9 cellular contexts compared by ENCODE assay signal in the genomic region with DNA sequence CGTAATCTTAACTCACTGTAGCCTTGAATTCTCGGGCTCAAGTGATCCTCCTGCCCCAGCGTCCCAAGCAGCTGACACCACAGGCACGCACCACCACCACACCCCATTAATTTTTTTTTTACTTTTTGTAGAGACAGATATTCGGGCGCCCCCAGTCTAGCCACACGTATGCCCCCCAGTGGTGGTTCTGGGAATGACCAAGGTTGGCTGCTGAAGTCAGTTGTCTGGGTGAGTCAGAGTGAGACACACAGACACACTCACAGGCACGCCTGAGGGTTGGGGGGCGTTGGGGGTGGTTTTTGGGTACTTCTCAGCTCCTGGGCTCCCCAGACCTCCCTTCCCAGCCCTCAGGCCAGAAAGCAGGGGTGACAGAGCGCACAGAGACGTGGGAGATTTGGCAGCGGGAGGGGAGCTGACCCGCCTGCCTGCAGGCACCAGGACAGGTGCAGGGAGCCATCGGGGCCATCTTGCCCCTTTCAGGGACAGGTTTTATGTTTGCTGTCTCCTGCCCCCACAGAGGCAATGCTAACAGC. TPM values are rescaled to one million over a fixed set of nuclear protein-coding genes. Genes with fewer than 3 reads are reported as not detected.
DNase-seq lines count a peak whose midpoint lies in the region; ATAC-seq, FAIRE-seq and TF ChIP-seq lines count a peak whose summit lies in the region.
"Had no signal": no experiment of that assay in that cellular context is flagged by ENCODE, and none has a peak within 500 bp of the region (broad histone marks: within the 10 kb centered on the region; RNA-seq: fewer than 3 reads in every experiment).

No MANE protein-coding gene starts in this region.

- H2BK5ac ChIP-seq in IMR-90 (ENCODE audit: low read depth, low read length, poor library complexity, severe bottlenecking) = no peak overlapping the region

- no peak overlapping the region for H3K23ac ChIP-seq in IMR-90 (ENCODE audit: low read depth, low read length)

- no peak overlapping the region for H3K4ac ChIP-seq in IMR-90 (ENCODE audit: low read depth, low read length)

- H3K27ac ChIP-seq in IMR-90 (ENCODE audit: insufficient read depth, low read length) = no peak overlapping the region
- peak overlapping the region; percentile 40 for H3K27ac ChIP-seq in RWPE1
- H3K27ac ChIP-seq in pancreas = no peak overlapping the region
- no peak overlapping the region for H3K27ac ChIP-seq in tibial nerve
- H3K27ac ChIP-seq: skin epidermis had no signal

- FAIRE-seq in pancreas (lab: Jason Lieb, UNC) = no peak

- no peak overlapping the region for H4K8ac ChIP-seq in IMR-90 (ENCODE audit: low read depth in 2 of 2, low read length in 2 of 2)

- H3K14ac ChIP-seq in IMR-90 (replicated peaks; ENCODE audit: low read depth, low read length) = no peak overlapping the region

- peak; percentile 71 for TF ChIP-seq RAD21 in IMR-90 (IDR thresholded peaks at IDR 0.05; ENCODE audit: low read length)

- intact Hi-C loops in IMR-90 (cut with micrococcal nuclease) (loop anchor here (2.0 kb wide), 2 partner anchors 151 to 159 kb away; no protein-coding TSS in a partner anchor), pancreas (cut with DNase I) (no loop called here)

- TF ChIP-seq EP300 in tibial nerve (IDR thresholded peaks at IDR 0.05) = no peak

- peak overlapping the region; percentile 17 for H3K27ac Mint-ChIP-seq in activated T-helper 17 cell treated with anti-CD3 and anti-CD28 coated beads, Interleukin-2, amount 50 U/mL, for 72 hours

- no peaks in the 10 kb centered on the region for H3K9me1 ChIP-seq in IMR-90 (ENCODE audit: insufficient read depth, low read length)

- no peak overlapping the region for H2BK20ac ChIP-seq in IMR-90 (ENCODE audit: low read depth, low read length)

- no peak overlapping the region for H3K4me2 ChIP-seq in IMR-90 (ENCODE audit: low read depth, low read length)

- dilution Hi-C loops in IMR-90 (cut with HindIII; ENCODE audit: low sequenced_read_pairs, unreplicated experiment) = no loop called here

- H3K9me3 ChIP-seq in IMR-90 (ENCODE audit: control insufficient read depth, insufficient read depth, low read length) = no peaks in the 10 kb centered on the region
- H3K9me3 ChIP-seq in pancreas = no peaks in the 10 kb centered on the region
- H3K9me3 ChIP-seq in tibial nerve = peaks cover 0 to 4% (median 0%) of the 10 kb centered on the region in 4 donors

- peaks cover 18% of the 10 kb centered on the region for H3K36me3 ChIP-seq in IMR-90 (ENCODE audit: control insufficient read depth, insufficient read depth, low read length)
- peaks cover 0 to 5% (median 0%) of the 10 kb centered on the region in 3 donors for H3K36me3 ChIP-seq in pancreas
- H3K36me3 ChIP-seq in tibial nerve = peaks cover 0 to 27% (median 2%) of the 10 kb centered on the region in 3 donors

- H3K4me1 ChIP-seq in IMR-90 (ENCODE audit: control insufficient read depth, insufficient read depth, low read length) (peaks cover 2% of the 10 kb centered on the region; the same call in 1 of the 2 replicates), pancreas (peaks cover 0 to 6% (median 4%) of the 10 kb centered on the region in 3 donors), tibial nerve (peaks cover 0 to 34% (median 10%) of the 10 kb centered on the region in 4 donors)

- in situ Hi-C loops in IMR-90 (cut with MboI; ENCODE audit: low sequenced_read_pairs) = no loop called here

- BruUV-seq in IMR-90 (replicated peaks; lab: Mats Ljungman, UMichigan) = no TSS peak

- H4K5ac ChIP-seq in IMR-90 (ENCODE audit: low read depth, low read length) = no peak overlapping the region

- no peak overlapping the region for H3K4me3 ChIP-seq in IMR-90 (ENCODE audit: insufficient read depth, low read depth, low read length)
- H3K4me3 ChIP-seq in foreskin fibroblast (ENCODE audit: low read depth in 1 of 2, low read length in 2 of 2) = no peak overlapping the region
- no peak overlapping the region for H3K4me3 ChIP-seq in pancreas
- no peak overlapping the region for H3K4me3 ChIP-seq in tibial nerve
- H3K4me3 ChIP-seq: skin epidermis had no signal

- 25% methylated on average over 5 of the region's 14 CpGs; no CpG with 5 or more reads in 1 of the 2 experiments for WGBS in IMR-90 (ENCODE audit: extremely low coverage in 2 of 2, insufficient read length in 1 of 2), 2 experiments
- WGBS in pancreas, 2 donors = 6% methylated on average over 14 of the region's 14 CpGs
- WGBS in tibial nerve, 2 donors = 27 to 29% methylated on average over 13 to 14 of the region's 14 CpGs

- H2AFZ ChIP-seq in IMR-90 (replicated peaks; ENCODE audit: low read length, poor library complexity) = peak overlapping the region; percentile 48

- no peak overlapping the region for H2BK15ac ChIP-seq in IMR-90 (ENCODE audit: low read depth, low read length)

- no peak overlapping the region for H3K18ac ChIP-seq in IMR-90 (ENCODE audit: low read depth, low read length)

- no peaks in the 10 kb centered on the region for H3K36me3 Mint-ChIP-seq in activated T-helper 17 cell treated with anti-CD3 and anti-CD28 coated beads, Interleukin-2, amount 50 U/mL, for 72 hours (ENCODE audit: low read depth)

- peak; percentile 69 for DNase-seq in NCI-H2196 (lab: John Stamatoyannopoulos, UW; ENCODE audit: unreplicated experiment)
- no peak for DNase-seq in NCI-H2196 treated with DMSO at 0.1 percent for 48 hours (lab: John Stamatoyannopoulos, UW; ENCODE audit: unreplicated experiment)
- DNase-seq in IMR-90 = peak; percentile 76
- peak; percentile 87 for DNase-seq in RWPE1 (ENCODE audit: low spot score)
- DNase-seq in foreskin fibroblast = peak; percentile 71 to 91
- peak; percentile 73 to 94 (median 84) for DNase-seq in pancreas
- peak; percentile 79 to 94 for DNase-seq in tibial nerve (ENCODE audit: low spot score in 2 of 2)

- TF ChIP-seq CTCF in IMR-90 (conservative IDR thresholded peaks at IDR 0.05; ENCODE audit: low read depth, low read length) = peak; percentile 86
- peak; percentile 99 for TF ChIP-seq CTCF in RWPE1 (conservative IDR thresholded peaks at IDR 0.05; ENCODE audit: low read depth)
- TF ChIP-seq CTCF in foreskin fibroblast (IDR thresholded peaks at IDR 0.05; ENCODE audit: low read depth, low read length) = peak; percentile 85
- peak; percentile 51 to 82 (median 67) for TF ChIP-seq CTCF in pancreas (IDR thresholded peaks at IDR 0.05)
- TF ChIP-seq CTCF in tibial nerve (IDR thresholded peaks at IDR 0.05) = peak; percentile 75 to 85 (median 78)

- H4K20me1 ChIP-seq in IMR-90 (ENCODE audit: insufficient read depth, low read length) = peaks cover 4% of the 10 kb centered on the region; the same call in 1 of the 2 replicates

- no peak overlapping the region for H4K91ac ChIP-seq in IMR-90 (ENCODE audit: insufficient read depth, low read depth, low read length)

- TF ChIP-seq POLR2A in IMR-90 (IDR thresholded peaks at IDR 0.05; ENCODE audit: low read depth, low read length) = no peak
- no peak for TF ChIP-seq POLR2A in tibial nerve (IDR thresholded peaks at IDR 0.05)

- H2BK120ac ChIP-seq in IMR-90 (ENCODE audit: low read depth, low read length) = no peak overlapping the region

- no peaks in the 10 kb centered on the region for H3K79me1 ChIP-seq in IMR-90 (ENCODE audit: low read depth in 1 of 2, low read length in 2 of 2)

- no peak overlapping the region for H3K4me3 Mint-ChIP-seq in activated T-helper 17 cell treated with anti-CD3 and anti-CD28 coated beads, Interleukin-2, amount 50 U/mL, for 72 hours

- peaks cover 14% of the 10 kb centered on the region for H3K4me1 Mint-ChIP-seq in activated T-helper 17 cell treated with anti-CD3 and anti-CD28 coated beads, Interleukin-2, amount 50 U/mL, for 72 hours

- POLR2A ChIA-PET in IMR-90 (lab: Charles Lee; ENCODE audit: unreplicated experiment) = no interaction called here
- POLR2A ChIA-PET in RWPE1 (lab: Yijun Ruan, JAX; ENCODE audit: low non-redundant PET) = no interaction called here

- H2AK9ac ChIP-seq in IMR-90 (replicated peaks; ENCODE audit: low read depth, low read length, poor library complexity) = peak overlapping the region; percentile 47

- ATAC-seq in IMR-90 (ENCODE audit: low read depth) (peak; percentile 94), pancreas (peak; percentile 59 to 89 (median 80))
- ATAC-seq in activated T-helper 17 cell treated with anti-CD3 and anti-CD28 coated beads, Interleukin-2, amount 50 U/mL, for 72 hours (replicated peaks) = peak; percentile 89

- H3K27me3 Mint-ChIP-seq in activated T-helper 17 cell treated with anti-CD3 and anti-CD28 coated beads, Interleukin-2, amount 50 U/mL, for 72 hours = peaks cover 8% of the 10 kb centered on the region

- no peak overlapping the region for H2AK5ac ChIP-seq in IMR-90 (ENCODE audit: low read depth, low read length)

- CTCF ChIA-PET in IMR-90 (lab: Yijun Ruan, JAX) (interaction anchor here (0.6 to 0.9 kb wide), 4 partner anchors 8 to 40 kb away, joined by 3 to 4 read pairs (median 3); a partner anchor contains a TSS), RWPE1 (lab: Yijun Ruan, JAX) (interaction anchor here (0.5 to 2.6 kb wide), 30 partner anchors 8 to 870 kb away, joined by 3 to 13 read pairs (median 4); a partner anchor contains a TSS)

- peaks cover 3% of the 10 kb centered on the region; the same call in 1 of the 2 replicates for H3K27me3 ChIP-seq in IMR-90 (ENCODE audit: control insufficient read depth, insufficient read depth, low read length)
- no peaks in the 10 kb centered on the region for H3K27me3 ChIP-seq in pancreas
- H3K27me3 ChIP-seq in tibial nerve = peaks cover 0 to 31% of the 10 kb centered on the region in 2 donors

- no peaks in the 10 kb centered on the region for H3K9me3 Mint-ChIP-seq in activated T-helper 17 cell treated with anti-CD3 and anti-CD28 coated beads, Interleukin-2, amount 50 U/mL, for 72 hours

- H3K9ac ChIP-seq in IMR-90 (ENCODE audit: low read depth, low read length) = no peak overlapping the region

- H3K56ac ChIP-seq in IMR-90 (ENCODE audit: extremely low read depth, insufficient read depth, low read length) = no peak overlapping the region

RNA-seq across cellular contexts. Expression of a gene that starts 4.2 kb away (rescaled TPM):
- total RNA-seq in IMR-90 (2012; rRNA removed) = not detected in 2 replicates
- 0.07 TPM in 2 replicates for polyA plus RNA-seq in IMR-90 (2012; rRNA removed)
- 0.06 and 0.11 TPM in 2 replicates for polyA plus RNA-seq in IMR-90 (2012; cell fraction: cytosol; rRNA removed)
- polyA plus RNA-seq in IMR-90 (2012; cell fraction: nucleus; rRNA removed; ENCODE audit: low replicate concordance) = 0.37 and 0.78 TPM in 2 replicates
- not detected for total RNA-seq in activated T-helper 17 cell treated with anti-CD3 and anti-CD28 coated beads, Interleukin-2, amount 50 U/mL, for 72 hours
- 1 to 10 TPM in 5 of 6 donors, under 1 TPM in 1; 0.98 to 3.8 (median 1.3) TPM for total RNA-seq in pancreas
- 1 to 10 TPM; 3.9 to 4.7 TPM for polyA plus RNA-seq in pancreas
- total RNA-seq in tibial nerve = not detected

RNA-seq across cellular contexts. Expression of a gene that starts 13.8 kb away (rescaled TPM):
- 7.7 and 10.0 TPM in 2 replicates for total RNA-seq in IMR-90 (2012; rRNA removed)
- polyA plus RNA-seq in IMR-90 (2012; rRNA removed) = 40.9 and 45.9 TPM in 2 replicates
- 26.6 and 33.5 TPM in 2 replicates for polyA plus RNA-seq in IMR-90 (2012; cell fraction: cytosol; rRNA removed)
- polyA plus RNA-seq in IMR-90 (2012; cell fraction: nucleus; rRNA removed; ENCODE audit: low replicate concordance) = 116 and 241 TPM in 2 replicates
- 10 to 100 TPM; 26.6 to 35.5 TPM for total RNA-seq in activated T-helper 17 cell treated with anti-CD3 and anti-CD28 coated beads, Interleukin-2, amount 50 U/mL, for 72 hours
- 10 to 100 TPM; 22.0 to 34.4 (median 26.3) TPM for total RNA-seq in pancreas
- polyA plus RNA-seq in pancreas = 10 to 100 TPM; 68.6 to 81.0 TPM
- total RNA-seq in tibial nerve = 100 to 1,000 TPM; 219 to 297 (median 270) TPM

RNA-seq across cellular contexts. Expression of a gene that starts 22.1 kb away (rescaled TPM):
- total RNA-seq in IMR-90 (2012; rRNA removed) = not detected in 2 replicates
- 0.16 and 0.17 TPM in 2 replicates for polyA plus RNA-seq in IMR-90 (2012; rRNA removed)
- 0.08 and 0.25 TPM in 2 replicates for polyA plus RNA-seq in IMR-90 (2012; cell fraction: cytosol; rRNA removed)
- 1.3 and 3.4 TPM in 2 replicates for polyA plus RNA-seq in IMR-90 (2012; cell fraction: nucleus; rRNA removed; ENCODE audit: low replicate concordance)
- under 1 TPM; 0.39 to 0.58 TPM for total RNA-seq in activated T-helper 17 cell treated with anti-CD3 and anti-CD28 coated beads, Interleukin-2, amount 50 U/mL, for 72 hours
- total RNA-seq in pancreas = 10 to 100 TPM in 3 of 6 donors, 1 to 10 TPM in 3; 6.6 to 15.0 (median 10.0) TPM
- polyA plus RNA-seq in pancreas = 10 to 100 TPM; 40.0 to 45.5 TPM
- total RNA-seq in tibial nerve = 10 to 100 TPM in 2 of 4 donors, 1 to 10 TPM in 2; 6.3 to 11.4 (median 10.1) TPM

RNA-seq across cellular contexts. Expression of a gene that starts 22.4 kb away (rescaled TPM):
- 1.1 and 1.7 TPM in 2 replicates for total RNA-seq in IMR-90 (2012; rRNA removed)
- polyA plus RNA-seq in IMR-90 (2012; rRNA removed) = 7.4 and 10.2 TPM in 2 replicates
- 5.4 and 9.9 TPM in 2 replicates for polyA plus RNA-seq in IMR-90 (2012; cell fraction: cytosol; rRNA removed)
- 24.4 and 50.7 TPM in 2 replicates for polyA plus RNA-seq in IMR-90 (2012; cell fraction: nucleus; rRNA removed; ENCODE audit: low replicate concordance)
- total RNA-seq in activated T-helper 17 cell treated with anti-CD3 and anti-CD28 coated beads, Interleukin-2, amount 50 U/mL, for 72 hours = 1 to 10 TPM; 8.8 to 10.0 TPM
- 10 to 100 TPM in 3 of 6 donors, 1 to 10 TPM in 3; 8.1 to 16.5 (median 10.4) TPM for total RNA-seq in pancreas
- 10 to 100 TPM; 43.1 to 57.3 TPM for polyA plus RNA-seq in pancreas
- total RNA-seq in tibial nerve = 10 to 100 TPM; 27.6 to 99.9 (median 55.2) TPM

Comparison
In these comparisons a context has a peak if more than half of its experiments do, and no peak if none do; other contexts are left out.
1. RNA of a gene that starts 13.8 kb away (total RNA-seq): 219 to 297 TPM in tibial nerve; 26.6 to 35.5 TPM in activated T-helper 17 cell treated with anti-CD3 and anti-CD28 coated beads, Interleukin-2, amount 50 U/mL, for 72 hours, 22.0 to 34.4 TPM in pancreas and 7.7 to 10.0 TPM in IMR-90; every median in the first group is over 4 times any median in the second.
2. Peak in every context shown above with its lines, with median percentiles within 50 percentile points of each other: ATAC-seq and CTCF ChIP-seq.